ENCODE assay signal across 8 cellular contexts in genomic region chr1:77759090-77760028, GRCh38. TPM values are rescaled to one million over a fixed set of nuclear protein-coding genes. Genes with fewer than 3 reads are reported as not detected.
DNase-seq lines count a peak whose midpoint lies in the region; TF ChIP-seq lines count a peak whose summit lies in the region.

TSS of gene USP33 (minus strand) at chr1:77759852. CDS start at chr1:77741697, 18,155 bp downstream.

- no peaks in the 10 kb centered on the region for H3K9me3 Mint-ChIP-seq in neural crest cell

- in situ Hi-C loops in GM23248 (cut with MboI) = no loop called here

- 1% methylated on average over 64 to 79 of the region's 79 CpGs for WGBS in GM23248 (ENCODE audit: low coverage in 1 of 2, low lambda C conversion rate in 2 of 2, missing lambda C conversion rate in 2 of 2), 2 experiments

- no peak for TF ChIP-seq CTCF in fibroblast of villous mesenchyme (IDR thresholded peaks at IDR 0.05; ENCODE audit: insufficient read depth, low read depth, low read length)
- TF ChIP-seq CTCF in neural crest cell (conservative IDR thresholded peaks at IDR 0.05) = peak; percentile 16

- peak within 1 kb of the TSS; percentile 94 for H3K9ac ChIP-seq in GM23248

- no peaks in the 10 kb centered on the region for H3K9me3 ChIP-seq in GM23248 (ENCODE audit: low read depth)

- peak within 1 kb of the TSS; percentile 90 for H3K27ac ChIP-seq in GM23248

- H3K4me3 Mint-ChIP-seq in neural crest cell = peak within 1 kb of the TSS; percentile 89

- peaks cover 29% of the 10 kb centered on the region for H3K4me1 ChIP-seq in GM23248 (ENCODE audit: insufficient read depth)

- H3K27me3 ChIP-seq in GM23248 (replicated peaks; ENCODE audit: insufficient read depth) = no peaks in the 10 kb centered on the region

- peaks cover 35% of the 10 kb centered on the region for H3F3A ChIP-seq in GM23248 (ENCODE audit: insufficient read depth)

- H3K27me3 Mint-ChIP-seq in neural crest cell (ENCODE audit: low read depth) = no peaks in the 10 kb centered on the region

- H2AFZ ChIP-seq in GM23248 = peak within 1 kb of the TSS; percentile 81

- peaks cover 52% of the 10 kb centered on the region for H3K79me2 ChIP-seq in GM23248 (ENCODE audit: insufficient read depth)

- DNase-seq in EL = peak; percentile 86
- DNase-seq in GM23248 = peak; percentile 92
- DNase-seq in Kasumi-1 (lab: John Stamatoyannopoulos, UW) = peak; percentile 73 to 75
- DNase-seq in SHP77 (lab: John Stamatoyannopoulos, UW) = peak; percentile 68 to 85
- peak; percentile 96 for DNase-seq in activated effector memory CD4-positive, alpha-beta T cell treated with anti-CD3 and anti-CD28 coated beads, Interleukin-2, amount 50 U/mL, for 16 hours
- DNase-seq in fibroblast of villous mesenchyme (ENCODE audit: low read depth) = peak; percentile 77
- peak; percentile 81 for DNase-seq in neural crest cell (ENCODE audit: low read depth, low spot score)
- peak; percentile 51 for DNase-seq in stromal cell of bone marrow (ENCODE audit: low read depth)

- no peaks in the 10 kb centered on the region for H3K9me2 ChIP-seq in GM23248 (ENCODE audit: insufficient read depth)

- peak within 1 kb of the TSS; percentile 95 for H3K4me2 ChIP-seq in GM23248 (ENCODE audit: unreplicated experiment)

- peaks cover 26% of the 10 kb centered on the region for H3K4me1 Mint-ChIP-seq in neural crest cell

- H3K36me3 ChIP-seq in GM23248 (ENCODE audit: low read depth) = no peaks in the 10 kb centered on the region

- no peaks in the 10 kb centered on the region for H3K36me3 Mint-ChIP-seq in neural crest cell (ENCODE audit: low read depth)

- no peaks in the 10 kb centered on the region for H4K20me1 ChIP-seq in GM23248 (ENCODE audit: insufficient read depth)

- H3K27ac Mint-ChIP-seq in neural crest cell (ENCODE audit: unreplicated experiment) = peak within 1 kb of the TSS; percentile 91

- H3K4me3 ChIP-seq in GM23248 = peak within 1 kb of the TSS; percentile 93
- H3K4me3 ChIP-seq in fibroblast of villous mesenchyme (ENCODE audit: low read depth, low read length) = peak within 1 kb of the TSS; percentile 88

RNA-seq across cellular contexts. Expression of gene USP33, which starts in this region (rescaled TPM):
- total RNA-seq in GM23248 (2014; rRNA removed; shearing (Covaris generic)) = 77.6 and 80.7 TPM in 2 replicates
- polyA plus RNA-seq in GM23248 (2016; fragmentation: Nextera tagmentation; extraction: Ambion mirVana) = 50.7 and 54.2 TPM in 2 replicates
- 79.2 and 120 TPM in 2 replicates for total RNA-seq in fibroblast of villous mesenchyme
- 64.1 and 67.4 TPM in 2 replicates for total RNA-seq in neural crest cell

Comparison
In these comparisons a context has a peak if more than half of its experiments do, and no peak if none do; other contexts are left out.
1. Peak in every context shown above with its lines: DNase-seq, H3K4me3 ChIP-seq and H3K27ac ChIP-seq.